22 cellular contexts compared by ENCODE assay signal in the genomic region with DNA sequence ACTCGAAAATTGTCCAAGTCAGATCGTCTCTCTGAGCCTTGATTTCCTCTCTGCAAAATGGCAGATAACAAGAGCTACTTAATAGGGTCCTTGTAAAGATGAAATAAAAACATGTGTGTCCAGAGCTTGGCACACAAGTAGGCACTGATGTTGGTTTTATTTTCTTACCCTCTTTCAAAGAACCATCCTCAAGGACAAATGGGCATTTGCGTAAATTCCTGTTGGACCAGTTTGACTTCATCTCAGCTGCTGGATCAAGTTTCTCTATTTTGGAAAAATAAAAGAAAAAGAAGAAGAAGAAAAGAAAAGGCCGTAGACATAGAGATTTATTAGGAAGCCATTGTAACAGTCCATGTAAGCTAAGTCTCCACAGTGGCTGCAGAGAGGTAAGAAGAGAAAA. TPM values are rescaled to one million over a fixed set of nuclear protein-coding genes. Genes with fewer than 3 reads are reported as not detected.
DNase-seq lines count a peak whose midpoint lies in the region; ATAC-seq and TF ChIP-seq lines count a peak whose summit lies in the region.
"Had no signal": no experiment of that assay in that cellular context is flagged by ENCODE, and none has a peak within 500 bp of the region (broad histone marks: within the 10 kb centered on the region; RNA-seq: fewer than 3 reads in every experiment).

No MANE protein-coding gene starts in this region.

- ATAC-seq in PC-3 = no peak
- no peak for ATAC-seq in HG02938 (IDR thresholded peaks at IDR 0.05; ENCODE audit: unreplicated experiment)
- ATAC-seq: CD8-positive, alpha-beta T cell; T-cell had no signal

- no peaks in the 10 kb centered on the region for H3K9me3 ChIP-seq in PC-3 (ENCODE audit: low read length)
- H3K9me3 ChIP-seq: Peyer's patch, SJCRH30 had no signal

- H3K27ac Mint-ChIP-seq in Calu3 (ENCODE audit: unreplicated experiment) (no peak overlapping the region), immature natural killer cell (no peak overlapping the region)
- H3K27ac Mint-ChIP-seq: CD8-positive, alpha-beta T cell; IgD-negative memory B cell; T-cell had no signal

- H3K79me2 ChIP-seq in PC-3 (ENCODE audit: low read length) = no peaks in the 10 kb centered on the region

- no peak overlapping the region for H3K9ac ChIP-seq in PC-3 (ENCODE audit: low read length)
- H3K9ac ChIP-seq: BLaER1 treated with 17β-estradiol and CSF1 and Interleukin-3, amounts not matched to agents 10 nM and 100 nM had no signal

- POLR2A ChIA-PET in PC-3 (lab: Charles Lee; ENCODE audit: unreplicated experiment) = interaction anchor here (0.6 to 0.7 kb wide), 2 partner anchors 412 to 483 kb away, joined by 3 to 4 read pairs; no protein-coding TSS in a partner anchor

- BruUV-seq in PC-3 (replicated peaks; lab: Mats Ljungman, UMichigan) (no TSS peak), Calu3 (replicated peaks; lab: Mats Ljungman, UMichigan) (no TSS peak)

- intact Hi-C loops in PC-3 (cut with micrococcal nuclease) = loop anchor here (10.0 kb wide), 1 partner anchor 88 kb away; no protein-coding TSS in a partner anchor
- intact Hi-C loops in Calu3 (cut with micrococcal nuclease; ENCODE audit: unreplicated experiment) = no loop called here

- H3K4me1 ChIP-seq in PC-3 (ENCODE audit: insufficient read depth, low read length) = peaks cover 22% of the 10 kb centered on the region
- H3K4me1 ChIP-seq: SJCRH30 had no signal

- CTCF ChIA-PET in PC-3 (lab: Charles Lee) (interaction anchor here (0.6 kb wide), 1 partner anchor 91 kb away, joined by 4 read pairs; no protein-coding TSS in a partner anchor), Calu3 (lab: Charles Lee) (no interaction called here)

- DNase-seq in NCI-H748 (lab: John Stamatoyannopoulos, UW; ENCODE audit: unreplicated experiment) (peak; percentile 20), NCI-H748 treated with DMSO at 0.1 percent for 48 hours (lab: John Stamatoyannopoulos, UW) (no peak), PC-3 (peak; percentile 72), epithelial cell of esophagus (ENCODE audit: low read depth) (peak; percentile 63), Calu3 (no peak), immature natural killer cell (no peak), NCI-H2227 (lab: John Stamatoyannopoulos, UW; ENCODE audit: unreplicated experiment) (no peak)
- DNase-seq: 8988T; CD8-positive, alpha-beta T cell; DMS153; GDM1; Kasumi-1; NCI-H1417 treated with DMSO at 0.1 percent for 48 hours; NCI-H187; NCI-H2171; NCI-H69; Peyer's patch; SJCRH30; T-cell had no signal

- H3K4me3 ChIP-seq in PC-3 (ENCODE audit: low read length) = no peak overlapping the region
- no peak overlapping the region for H3K4me3 ChIP-seq in epithelial cell of esophagus (ENCODE audit: low read length)
- H3K4me3 ChIP-seq: BLaER1 treated with 17β-estradiol and CSF1 and Interleukin-3, amounts not matched to agents 10 nM and 100 nM; Peyer's patch; SJCRH30 had no signal

- peaks cover 45% of the 10 kb centered on the region for H3K27me3 Mint-ChIP-seq in Calu3 (ENCODE audit: unreplicated experiment)
- H3K27me3 Mint-ChIP-seq in immature natural killer cell (ENCODE audit: low read depth in 3 of 3) = peaks cover 2 to 10% (median 7%) of the 10 kb centered on the region in 3 donors

- no peaks in the 10 kb centered on the region for H3K9me2 ChIP-seq in PC-3 (replicated peaks; ENCODE audit: low read length)

- H3K4me1 Mint-ChIP-seq in Calu3 (ENCODE audit: low read depth, unreplicated experiment) (peaks cover 7% of the 10 kb centered on the region), immature natural killer cell (peaks cover 0 to 7% of the 10 kb centered on the region in 2 donors)
- H3K4me1 Mint-ChIP-seq: T-cell had no signal

- H3K27ac ChIP-seq in PC-3 (ENCODE audit: low read length) = no peak overlapping the region
- H3K27ac ChIP-seq: BLaER1 treated with 17β-estradiol and CSF1 and Interleukin-3, amounts not matched to agents 10 nM and 100 nM; Peyer's patch; SJCRH30 had no signal

- H3F3A ChIP-seq in PC-3 (ENCODE audit: low read length, unreplicated experiment) = no peaks in the 10 kb centered on the region

- H3K9me3 Mint-ChIP-seq in Calu3 (ENCODE audit: low read depth, unreplicated experiment) (no peaks in the 10 kb centered on the region), immature natural killer cell (no peaks in the 10 kb centered on the region)
- H3K9me3 Mint-ChIP-seq: CD8-positive, alpha-beta T cell; IgD-negative memory B cell; T-cell had no signal

- no peaks in the 10 kb centered on the region for H3K27me3 ChIP-seq in PC-3 (ENCODE audit: low read length)
- H3K27me3 ChIP-seq: BLaER1 treated with 17β-estradiol and CSF1 and Interleukin-3, amounts not matched to agents 10 nM and 100 nM; Peyer's patch; SJCRH30 had no signal

- peak overlapping the region; percentile 25 for H3K4me2 ChIP-seq in PC-3 (ENCODE audit: low read length)

- no peak overlapping the region for H3K4me3 Mint-ChIP-seq in Calu3 (ENCODE audit: low read depth, unreplicated experiment)
- H3K4me3 Mint-ChIP-seq in immature natural killer cell = no peak overlapping the region
- H3K4me3 Mint-ChIP-seq: CD8-positive, alpha-beta T cell; IgD-negative memory B cell; T-cell had no signal

- H3K36me3 ChIP-seq in PC-3 (ENCODE audit: low read depth, low read length) = no peaks in the 10 kb centered on the region
- H3K36me3 ChIP-seq: BLaER1 treated with 17β-estradiol and CSF1 and Interleukin-3, amounts not matched to agents 10 nM and 100 nM; Peyer's patch; SJCRH30 had no signal

- H4K20me1 ChIP-seq in PC-3 (ENCODE audit: low read length) = no peaks in the 10 kb centered on the region
- H4K20me1 ChIP-seq: BLaER1 treated with 17β-estradiol and CSF1 and Interleukin-3, amounts not matched to agents 10 nM and 100 nM had no signal

- H3K36me3 Mint-ChIP-seq in Calu3 (ENCODE audit: insufficient read depth, unreplicated experiment) (no peaks in the 10 kb centered on the region), immature natural killer cell (no peaks in the 10 kb centered on the region)
- H3K36me3 Mint-ChIP-seq: CD8-positive, alpha-beta T cell; T-cell had no signal

- no peak overlapping the region for H2AFZ ChIP-seq in PC-3 (ENCODE audit: low read length)

- TF ChIP-seq CTCF in PC-3 (conservative IDR thresholded peaks at IDR 0.05; ENCODE audit: low read depth, low read length) (no peak), epithelial cell of esophagus (IDR thresholded peaks at IDR 0.05; ENCODE audit: insufficient read depth, low read depth, low read length, missing control alignments) (no peak), Calu3 (IDR thresholded peaks at IDR 0.05; ENCODE audit: unreplicated experiment) (no peak)

RNA-seq across cellular contexts. Expression of a gene that starts 47.2 kb away (rescaled TPM):
- total RNA-seq in PC-3 (2014; rRNA removed) (not detected in 2 replicates), Calu3 (2022) (0.91 and 0.97 TPM in 2 replicates)
- 10 to 100 TPM in 1 of 3 donors, 1 to 10 TPM in 2; 2.4 to 11.3 (median 9.8) TPM for polyA plus RNA-seq in immature natural killer cell
- total RNA-seq: SJCRH30 had no signal

Comparison
In these comparisons a context has a peak if more than half of its experiments do, and no peak if none do; other contexts are left out.
1. DNase-seq: peak in NCI-H748 (single experiment), PC-3 (single experiment) and epithelial cell of esophagus (single experiment); none in NCI-H748 treated with DMSO at 0.1 percent for 48 hours (single experiment), Calu3 (single experiment), immature natural killer cell (0 of 3) and NCI-H2227 (single experiment).